In genomic region chr12:34395056-34396005, GRCh38 we compare ENCODE assay signal across 14 cellular contexts.
DNase-seq lines count a peak whose midpoint lies in the region; ATAC-seq and TF ChIP-seq lines count a peak whose summit lies in the region.
"Had no signal": no experiment of that assay in that cellular context is flagged by ENCODE, and none has a peak within 500 bp of the region (broad histone marks: within the 10 kb centered on the region; RNA-seq: fewer than 3 reads in every experiment).

No MANE protein-coding gene starts in this region.

- H3K27ac Mint-ChIP-seq in endodermal cell (no peak overlapping the region), MCF 10A (ENCODE audit: low read depth, unreplicated experiment) (no peak overlapping the region)
- H3K27ac Mint-ChIP-seq: HFFc6 had no signal

- no peak overlapping the region for H3K4me3 Mint-ChIP-seq in endodermal cell
- no peak overlapping the region for H3K4me3 Mint-ChIP-seq in MCF 10A (ENCODE audit: unreplicated experiment)
- H3K4me3 Mint-ChIP-seq: HFFc6; stimulated activated naive B cell treated with anti-CD40 and anti-IgM and Interleukin-4, amounts not matched to agents 10 μg/mL and 1 μg/mL and 100 μg/mL, for 72 hours had no signal

- H3K27me3 Mint-ChIP-seq in endodermal cell (ENCODE audit: insufficient read depth) (peaks cover under 1% of the 10 kb centered on the region), MCF 10A (ENCODE audit: insufficient read depth, unreplicated experiment) (no peaks in the 10 kb centered on the region)
- H3K27me3 Mint-ChIP-seq: stimulated activated naive B cell treated with anti-CD40 and anti-IgM and Interleukin-4, amounts not matched to agents 10 μg/mL and 1 μg/mL and 100 μg/mL, for 72 hours had no signal

- CTCF ChIA-PET in MCF 10A (lab: Yijun Ruan, JAX): no interaction called here

- peaks cover 100% of the 10 kb centered on the region for H3K9me3 Mint-ChIP-seq in endodermal cell
- no peaks in the 10 kb centered on the region for H3K9me3 Mint-ChIP-seq in MCF 10A (ENCODE audit: unreplicated experiment)

- 65 to 70% methylated on average over 23 to 28 of the region's 28 CpGs for WGBS in endodermal cell (ENCODE audit: insufficient coverage in 1 of 2, insufficient read length in 1 of 2), 2 experiments
- WGBS in prostate gland: 62% methylated on average over 28 of the region's 28 CpGs

- POLR2A ChIA-PET in MCF 10A (lab: Yijun Ruan, JAX): no interaction called here

- no peak overlapping the region for H3K27ac ChIP-seq in endodermal cell (ENCODE audit: low read depth, low read length)
- no peak overlapping the region for H3K27ac ChIP-seq in prostate gland
- H3K27ac ChIP-seq: BLaER1 treated with 17β-estradiol and CSF1 and Interleukin-3, amounts not matched to agents 10 nM and 100 nM had no signal

- H3K9ac ChIP-seq in endodermal cell (ENCODE audit: extremely low read depth, low read length, poor library complexity, severe bottlenecking): no peak overlapping the region
- H3K9ac ChIP-seq: BLaER1 treated with 17β-estradiol and CSF1 and Interleukin-3, amounts not matched to agents 10 nM and 100 nM had no signal

- H3K4me3 ChIP-seq in endodermal cell (ENCODE audit: low read length): no peak overlapping the region
- H3K4me3 ChIP-seq in prostate gland: no peak overlapping the region
- H3K4me3 ChIP-seq: BLaER1 treated with 17β-estradiol and CSF1 and Interleukin-3, amounts not matched to agents 10 nM and 100 nM had no signal

- no peaks in the 10 kb centered on the region for H3K36me3 ChIP-seq in endodermal cell (ENCODE audit: control insufficient read depth, insufficient read depth, low read length)
- H3K36me3 ChIP-seq in prostate gland: no peaks in the 10 kb centered on the region
- H3K36me3 ChIP-seq: BLaER1 treated with 17β-estradiol and CSF1 and Interleukin-3, amounts not matched to agents 10 nM and 100 nM had no signal

- no peak for TF ChIP-seq POLR2A in prostate gland (IDR thresholded peaks at IDR 0.05)

- peaks cover 21% of the 10 kb centered on the region for H3K9me3 ChIP-seq in endodermal cell (ENCODE audit: control insufficient read depth, low read length)
- no peaks in the 10 kb centered on the region for H3K9me3 ChIP-seq in prostate gland

- H3K4me1 ChIP-seq in endodermal cell (ENCODE audit: control insufficient read depth, insufficient read depth, low read length): no peaks in the 10 kb centered on the region
- no peaks in the 10 kb centered on the region for H3K4me1 ChIP-seq in prostate gland (replicated peaks)

- H3K4me1 Mint-ChIP-seq in endodermal cell (no peaks in the 10 kb centered on the region), MCF 10A (ENCODE audit: insufficient read depth, unreplicated experiment) (no peaks in the 10 kb centered on the region)
- H3K4me1 Mint-ChIP-seq: stimulated activated naive B cell treated with anti-CD40 and anti-IgM and Interleukin-4, amounts not matched to agents 10 μg/mL and 1 μg/mL and 100 μg/mL, for 72 hours had no signal

- no TSS peak for BruUV-seq in MCF 10A (replicated peaks; lab: Mats Ljungman, UMichigan)

- H3K36me3 Mint-ChIP-seq in endodermal cell (ENCODE audit: low read depth): peaks cover 2% of the 10 kb centered on the region
- H3K36me3 Mint-ChIP-seq in MCF 10A (ENCODE audit: insufficient read depth, unreplicated experiment): no peaks in the 10 kb centered on the region

- ATAC-seq in omental fat pad (ENCODE audit: low FRiP score) (no peak), HG03571 (IDR thresholded peaks at IDR 0.05; ENCODE audit: unreplicated experiment) (no peak)
- ATAC-seq: stimulated activated naive B cell treated with anti-CD40 and anti-IgM and Interleukin-4, amounts not matched to agents 10 μg/mL and 1 μg/mL and 100 μg/mL, for 72 hours had no signal

- peak; percentile 2 for DNase-seq in stimulated activated CD4-positive, alpha-beta T cell treated with anti-CD3 and anti-CD28 coated beads, Interleukin-4, amount 100 ng/mL, for 24 hours
- no peak for DNase-seq in stimulated activated CD4-positive, alpha-beta T cell treated with anti-CD3 and anti-CD28 coated beads, Interleukin-12 subunit alpha, Interleukin-12 subunit beta, amount 100 ng/mL, for 4 hours
- peak; percentile 10 for DNase-seq in endodermal cell
- DNase-seq in omental fat pad (ENCODE audit: low spot score): peak; percentile 4
- no peak for DNase-seq in prostate gland (ENCODE audit: low spot score)
- no peak for DNase-seq in MCF 10A (ENCODE audit: unreplicated experiment)
- no peak for DNase-seq in NCI-H69 (lab: John Stamatoyannopoulos, UW)
- DNase-seq: cortex of kidney; HFFc6; kidney glomerular epithelial cell; NCI-H1436; stimulated activated naive B cell treated with anti-CD40 and anti-IgM and Interleukin-4, amounts not matched to agents 10 μg/mL and 1 μg/mL and 100 μg/mL, for 72 hours had no signal

- H3K27me3 ChIP-seq in endodermal cell (ENCODE audit: control insufficient read depth, insufficient read depth, low read length, poor library complexity, severe bottlenecking) (no peaks in the 10 kb centered on the region), prostate gland (replicated peaks; ENCODE audit: insufficient read depth) (no peaks in the 10 kb centered on the region)

- intact Hi-C loops in prostate gland (cut with DNase I) (no loop called here), MCF 10A (cut with micrococcal nuclease) (no loop called here)

- no peak for TF ChIP-seq CTCF in endodermal cell (conservative IDR thresholded peaks at IDR 0.05)
- TF ChIP-seq CTCF in omental fat pad (IDR thresholded peaks at IDR 0.05): no peak
- TF ChIP-seq CTCF in prostate gland (IDR thresholded peaks at IDR 0.05): no peak
- TF ChIP-seq CTCF in MCF 10A (IDR thresholded peaks at IDR 0.05; ENCODE audit: unreplicated experiment): no peak

Comparison
In these comparisons a context has a peak if more than half of its experiments do, and no peak if none do; other contexts are left out.
1. DNase-seq: peak in stimulated activated CD4-positive, alpha-beta T cell treated with anti-CD3 and anti-CD28 coated beads, Interleukin-4, amount 100 ng/mL, for 24 hours (single experiment), endodermal cell (single experiment) and omental fat pad (single experiment); none in stimulated activated CD4-positive, alpha-beta T cell treated with anti-CD3 and anti-CD28 coated beads, Interleukin-12 subunit alpha, Interleukin-12 subunit beta, amount 100 ng/mL, for 4 hours (single experiment), prostate gland (single experiment), MCF 10A (single experiment) and NCI-H69 (single experiment).